In genomic region chr12:64236549-64236948, GRCh38 we compare ENCODE assay signal across 1 cellular context.
TF ChIP-seq lines count a peak whose summit lies in the region.

No MANE protein-coding gene starts in this region.

TF ChIP-seq in SK-N-SH treated with all-trans-retinoic acid at 6 μM for 48 hours, 23 proteins besides CTCF, POLR2A, EP300 and RAD21 (continued from another document):
- no peak for TF ChIP-seq TSHZ2 (CRISPR knock-in tag; IDR thresholded peaks at IDR 0.05)
- no peak for TF ChIP-seq OSR1 (CRISPR knock-in tag; IDR thresholded peaks at IDR 0.05)
